21 cellular contexts compared by ENCODE assay signal in the genomic region with DNA sequence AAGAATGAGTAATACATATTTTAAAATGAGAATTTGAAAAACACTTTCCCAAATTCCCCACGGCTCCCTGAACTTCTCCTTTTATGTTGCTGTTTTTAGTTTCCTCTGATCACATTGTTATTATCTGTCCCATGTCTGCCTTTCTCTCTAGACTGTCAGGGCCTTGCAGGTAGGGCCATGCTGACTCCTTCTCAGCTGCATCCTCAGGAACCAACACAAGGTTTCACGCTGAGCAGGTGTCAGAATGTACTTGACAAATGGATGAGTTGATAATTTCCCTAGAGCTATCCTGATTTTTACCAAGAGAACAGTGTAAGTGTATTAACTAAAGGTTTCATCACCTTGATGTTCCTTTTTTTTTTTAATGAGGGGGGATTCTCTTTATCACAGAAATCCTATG.
DNase-seq lines count a peak whose midpoint lies in the region; ATAC-seq and TF ChIP-seq lines count a peak whose summit lies in the region.
"Had no signal": no experiment of that assay in that cellular context is flagged by ENCODE, and none has a peak within 500 bp of the region (broad histone marks: within the 10 kb centered on the region; RNA-seq: fewer than 3 reads in every experiment).

No MANE protein-coding gene starts in this region.

- H3K27me3 Mint-ChIP-seq in T-cell (no peaks in the 10 kb centered on the region), memory B cell (no peaks in the 10 kb centered on the region)

- peaks cover 0 to 35% of the 10 kb centered on the region in 2 donors for H3K4me1 ChIP-seq in right atrium auricular region

- H3K4me3 Mint-ChIP-seq in T-cell (peak overlapping the region; percentile 5 to 25 (median 11)), memory B cell (peak overlapping the region; percentile 39)
- H3K4me3 Mint-ChIP-seq: activated T-cell treated with anti-CD3 and anti-CD28 coated beads, Interleukin-2, amount 50 U/mL, for 4 hours; neural crest cell had no signal

- CTCF ChIA-PET in T-cell (lab: Charles Lee) = interaction anchor here (0.9 to 2.2 kb wide), 4 partner anchors 9 to 58 kb away, joined by 3 to 21 read pairs (median 4); no protein-coding TSS in a partner anchor

- H3K4me3 ChIP-seq in GM06990 (replicated peaks; ENCODE audit: low read depth, low read length) = peak overlapping the region; percentile 22; the same call in 1 of the 2 replicates
- H3K4me3 ChIP-seq in right atrium auricular region = no peak overlapping the region
- H3K4me3 ChIP-seq: upper lobe of left lung had no signal

- peak overlapping the region in 1 of 2 donors; percentile 29 for H3K27ac Mint-ChIP-seq in T-cell
- no peak overlapping the region for H3K27ac Mint-ChIP-seq in memory B cell
- H3K27ac Mint-ChIP-seq: T-helper 2 cell treated with Interferon-gamma antibody and Interleukin-4, amounts not matched to agents 5 μg/mL and 100 μg/mL, for 36 hours had no signal

- H3K4me1 Mint-ChIP-seq in T-cell (peaks cover 47 to 60% (median 59%) of the 10 kb centered on the region in 3 donors), memory B cell (peaks cover 26% of the 10 kb centered on the region)

- peaks cover 15% of the 10 kb centered on the region for H3K36me3 Mint-ChIP-seq in T-cell
- peaks cover 10% of the 10 kb centered on the region for H3K36me3 Mint-ChIP-seq in memory B cell

- H3K27ac ChIP-seq in right atrium auricular region = no peak overlapping the region
- H3K27ac ChIP-seq: RWPE1, upper lobe of left lung had no signal

- H3K36me3 ChIP-seq in GM06990 (ENCODE audit: control insufficient read depth, insufficient read depth, low read length) (no peaks in the 10 kb centered on the region), right atrium auricular region (peaks cover 15% of the 10 kb centered on the region)

- H3K9me3 Mint-ChIP-seq in T-cell = no peaks in the 10 kb centered on the region
- no peaks in the 10 kb centered on the region for H3K9me3 Mint-ChIP-seq in memory B cell
- H3K9me3 Mint-ChIP-seq: activated T-cell treated with anti-CD3 and anti-CD28 coated beads, Interleukin-2, amount 50 U/mL, for 4 hours; neural crest cell; T-helper 2 cell treated with Interferon-gamma antibody and Interleukin-4, amounts not matched to agents 5 μg/mL and 100 μg/mL, for 36 hours had no signal

- DNase-seq in NCI-H146 (lab: John Stamatoyannopoulos, UW) (peak; percentile 34), NCI-H146 treated with DMSO at 0.1 percent for 48 hours (lab: John Stamatoyannopoulos, UW; ENCODE audit: unreplicated experiment) (no peak), GM06990 (ENCODE audit: extremely low read depth, insufficient read length) (no peak), T-cell (no peak), memory B cell (ENCODE audit: low spot score in 2 of 2) (no peak), right atrium auricular region (ENCODE audit: low spot score) (no peak)
- no peak for DNase-seq in stimulated activated CD4-positive, alpha-beta T cell treated with anti-CD3 and anti-CD28 coated beads, Interleukin-4, amount 100 ng/mL, for 4 hours
- DNase-seq: 8988T; activated T-cell treated with anti-CD3 and anti-CD28 coated beads, Interleukin-2, amount 50 U/mL, for 4 hours; COR-L47; dermis blood vessel endothelial cell; NCI-H1436 treated with DMSO at 0.1 percent for 48 hours; NCI-H524; right cardiac atrium; stimulated activated CD4-positive, alpha-beta T cell treated with anti-CD3 and anti-CD28 coated beads, Interleukin-1b, Interleukin-23, amount 100 ng/mL, for 48 hours; upper lobe of left lung had no signal

- no peaks in the 10 kb centered on the region for H3K27me3 ChIP-seq in GM06990 (replicated peaks; ENCODE audit: control insufficient read depth, insufficient read depth, low read length)
- H3K27me3 ChIP-seq in right atrium auricular region = no peaks in the 10 kb centered on the region
- H3K27me3 ChIP-seq: upper lobe of left lung had no signal

- POLR2A ChIA-PET in T-cell (lab: Charles Lee) = interaction anchor here (0.6 to 1.1 kb wide), 2 partner anchors 28 to 55 kb away, joined by 3 read pairs; no protein-coding TSS in a partner anchor

- no peaks in the 10 kb centered on the region for H3K9me3 ChIP-seq in right atrium auricular region
- H3K9me3 ChIP-seq: upper lobe of left lung had no signal

- TF ChIP-seq CTCF in GM06990 (IDR thresholded peaks at IDR 0.05; ENCODE audit: insufficient read depth, low read length, poor library complexity, severe bottlenecking) (no peak), right atrium auricular region (IDR thresholded peaks at IDR 0.05) (no peak)

- ATAC-seq in T-cell (replicated peaks in 1 of 4) (no peak), memory B cell (ENCODE audit: low read depth) (no peak), HG02981 (IDR thresholded peaks at IDR 0.05; ENCODE audit: unreplicated experiment) (no peak)
- ATAC-seq: activated T-cell treated with anti-CD3 and anti-CD28 coated beads, Interleukin-2, amount 50 U/mL, for 4 hours; left lobe of liver; right cardiac atrium had no signal
